8 cellular contexts compared by ENCODE assay signal in genomic region chr19:46493236-46494114, GRCh38. TPM values are rescaled to one million over a fixed set of nuclear protein-coding genes. Genes with fewer than 3 reads are reported as not detected.
DNase-seq lines count a peak whose midpoint lies in the region; ATAC-seq and TF ChIP-seq lines count a peak whose summit lies in the region.

No MANE protein-coding gene starts in this region.

- TF ChIP-seq POLR2A in esophagus muscularis mucosa (IDR thresholded peaks at IDR 0.05; ENCODE audit: low read depth): no peak

- no peak overlapping the region for H3K4ac ChIP-seq in neuronal stem cell (ENCODE audit: low read length)

- H4K91ac ChIP-seq in neuronal stem cell (ENCODE audit: low read depth, low read length, poor library complexity): no peak overlapping the region

- peak overlapping the region; percentile 91 for H3K18ac ChIP-seq in neuronal stem cell (ENCODE audit: low read length)

- peaks cover 20 to 57% (median 50%) of the 10 kb centered on the region in 4 donors for H3K4me1 ChIP-seq in esophagus muscularis mucosa
- H3K4me1 ChIP-seq in neuronal stem cell (ENCODE audit: control insufficient read depth in 2 of 2, insufficient read depth in 1 of 2, low read depth in 1 of 2, low read length in 2 of 2): peaks cover 17 to 23% of the 10 kb centered on the region in 2 donors

- peak overlapping the region; percentile 6 for H4K8ac ChIP-seq in neuronal stem cell (ENCODE audit: low read depth, low read length)

- CTCF ChIA-PET in CD4-positive, alpha-beta T cell (lab: Charles Lee): no interaction called here

- DNase-seq in CD4-positive, alpha-beta T cell: peak in 7 of 10 experiments; percentile 29 to 57 (median 36)
- DNase-seq in activated CD4-positive, alpha-beta T cell treated with anti-CD3 and anti-CD28 coated beads, Interleukin-2, amount 10 ng/mL, durations not matched to agents 24 days and 14 days: peak; percentile 69
- DNase-seq in esophagus muscularis mucosa (ENCODE audit: extremely low spot score) (no peak), neuronal stem cell (ENCODE audit: low spot score) (no peak), NCI-H146 (lab: John Stamatoyannopoulos, UW) (no peak), OCI-M1 (lab: John Stamatoyannopoulos, UW) (no peak), NCI-H2196 (lab: John Stamatoyannopoulos, UW; ENCODE audit: unreplicated experiment) (no peak), NCI-H82 (lab: John Stamatoyannopoulos, UW) (no peak)

- H3K9me3 Mint-ChIP-seq in CD4-positive, alpha-beta T cell: no peaks in the 10 kb centered on the region
- H3K9me3 Mint-ChIP-seq in activated CD4-positive, alpha-beta T cell treated with anti-CD3 and anti-CD28 coated beads, Interleukin-2, amount 10 ng/mL, durations not matched to agents 24 days and 14 days: no peaks in the 10 kb centered on the region

- H3K4me3 ChIP-seq in esophagus muscularis mucosa: peak overlapping the region; percentile 50 to 58 (median 56)
- peak overlapping the region in 1 of 2 donors; percentile 62 for H3K4me3 ChIP-seq in neuronal stem cell (ENCODE audit: low read length in 2 of 2)

- H2AK5ac ChIP-seq in neuronal stem cell (ENCODE audit: low read depth, low read length): peak overlapping the region; percentile 63

- H3K79me1 ChIP-seq in neuronal stem cell (ENCODE audit: low read depth, low read length): no peaks in the 10 kb centered on the region

- no peak overlapping the region for H2BK5ac ChIP-seq in neuronal stem cell (ENCODE audit: low read length)

- no peak for TF ChIP-seq CTCF in CD4-positive, alpha-beta T cell (IDR thresholded peaks at IDR 0.05)
- TF ChIP-seq CTCF in esophagus muscularis mucosa (IDR thresholded peaks at IDR 0.05): no peak

- peak overlapping the region; percentile 56 for H3K4me2 ChIP-seq in neuronal stem cell (ENCODE audit: insufficient read depth, low read length, poor library complexity, severe bottlenecking)

- no peaks in the 10 kb centered on the region for H3K9me3 ChIP-seq in CD4-positive, alpha-beta T cell (ENCODE audit: control insufficient read depth, low read length)
- no peaks in the 10 kb centered on the region for H3K9me3 ChIP-seq in esophagus muscularis mucosa
- peaks cover 0 to 12% of the 10 kb centered on the region in 2 donors for H3K9me3 ChIP-seq in neuronal stem cell (replicated peaks in 1 of 2; ENCODE audit: control insufficient read depth in 2 of 2, insufficient read depth in 1 of 2, low read depth in 1 of 2, low read length in 2 of 2)

- peak overlapping the region; percentile 85 for H2BK120ac ChIP-seq in neuronal stem cell (ENCODE audit: low read depth, low read length)

- H2BK12ac ChIP-seq in neuronal stem cell (ENCODE audit: low read length): peak overlapping the region; percentile 41

- H3K36me3 ChIP-seq in esophagus muscularis mucosa (no peaks in the 10 kb centered on the region), neuronal stem cell (replicated peaks in 1 of 2; ENCODE audit: control insufficient read depth in 2 of 2, insufficient read depth in 2 of 2, low read length in 2 of 2) (no peaks in the 10 kb centered on the region)

- H2AFZ ChIP-seq in neuronal stem cell (ENCODE audit: low read length): no peak overlapping the region

- H3K27ac ChIP-seq in CD4-positive, alpha-beta T cell (ENCODE audit: low read depth, low read length): no peak overlapping the region
- peak overlapping the region; percentile 35 to 71 (median 59) for H3K27ac ChIP-seq in esophagus muscularis mucosa (replicated peaks in 1 of 4)
- no peak overlapping the region for H3K27ac ChIP-seq in neuronal stem cell (replicated peaks; ENCODE audit: low read length)

- peaks cover 62% of the 10 kb centered on the region for H3K27me3 ChIP-seq in CD4-positive, alpha-beta T cell (ENCODE audit: control insufficient read depth, insufficient read depth, low read length)
- H3K27me3 ChIP-seq in esophagus muscularis mucosa (peaks cover 0 to 68% (median 28%) of the 10 kb centered on the region in 4 donors), neuronal stem cell (ENCODE audit: control insufficient read depth in 3 of 3, insufficient read depth in 3 of 3, low read depth in 1 of 3, low read length in 3 of 3) (peaks cover 12 to 70% (median 48%) of the 10 kb centered on the region in 3 experiments)

- H3K27me3 Mint-ChIP-seq in CD4-positive, alpha-beta T cell: peaks cover 60% of the 10 kb centered on the region
- peaks cover 70% of the 10 kb centered on the region for H3K27me3 Mint-ChIP-seq in activated CD4-positive, alpha-beta T cell treated with anti-CD3 and anti-CD28 coated beads, Interleukin-2, amount 10 ng/mL, durations not matched to agents 24 days and 14 days

- H3K4me3 Mint-ChIP-seq in CD4-positive, alpha-beta T cell: peak overlapping the region; percentile 92
- H3K4me3 Mint-ChIP-seq in activated CD4-positive, alpha-beta T cell treated with anti-CD3 and anti-CD28 coated beads, Interleukin-2, amount 10 ng/mL, durations not matched to agents 24 days and 14 days: peak overlapping the region; percentile 57

- peak overlapping the region; percentile 70 for H2BK15ac ChIP-seq in neuronal stem cell (ENCODE audit: low read length)

- POLR2A ChIA-PET in CD4-positive, alpha-beta T cell (lab: Charles Lee): no interaction called here

- ATAC-seq in CD4-positive, alpha-beta T cell (ENCODE audit: poor library complexity): peak; percentile 53

- no peaks in the 10 kb centered on the region for H3K36me3 Mint-ChIP-seq in CD4-positive, alpha-beta T cell (ENCODE audit: low read depth)
- H3K36me3 Mint-ChIP-seq in activated CD4-positive, alpha-beta T cell treated with anti-CD3 and anti-CD28 coated beads, Interleukin-2, amount 10 ng/mL, durations not matched to agents 24 days and 14 days (ENCODE audit: low read depth): no peaks in the 10 kb centered on the region

- H3K14ac ChIP-seq in neuronal stem cell (ENCODE audit: low read length): no peak overlapping the region

- H3K27ac Mint-ChIP-seq in CD4-positive, alpha-beta T cell: peak overlapping the region; percentile 35
- peak overlapping the region; percentile 51 for H3K27ac Mint-ChIP-seq in activated CD4-positive, alpha-beta T cell treated with anti-CD3 and anti-CD28 coated beads, Interleukin-2, amount 10 ng/mL, durations not matched to agents 24 days and 14 days

- no peak for TF ChIP-seq EP300 in esophagus muscularis mucosa (IDR thresholded peaks at IDR 0.05)

- intact Hi-C loops in CD4-positive, alpha-beta T cell (cut with DNase I, micrococcal nuclease): no loop called here
- intact Hi-C loops in activated CD4-positive, alpha-beta T cell treated with anti-CD3 and anti-CD28 coated beads, Interleukin-2, amount 10 ng/mL, durations not matched to agents 24 days and 14 days (cut with micrococcal nuclease): no loop called here
- intact Hi-C loops in esophagus muscularis mucosa (cut with DNase I): no loop called here

- H3K4me1 Mint-ChIP-seq in CD4-positive, alpha-beta T cell (ENCODE audit: low read depth): peaks cover 26% of the 10 kb centered on the region
- H3K4me1 Mint-ChIP-seq in activated CD4-positive, alpha-beta T cell treated with anti-CD3 and anti-CD28 coated beads, Interleukin-2, amount 10 ng/mL, durations not matched to agents 24 days and 14 days: peaks cover 7% of the 10 kb centered on the region

- peak overlapping the region; percentile 74 for H3K9ac ChIP-seq in neuronal stem cell (ENCODE audit: low read depth, low read length, poor library complexity)

- peak overlapping the region; percentile 57 for H3K23ac ChIP-seq in neuronal stem cell (ENCODE audit: low read depth, low read length, poor library complexity)

- WGBS in esophagus muscularis mucosa: 31% methylated on average over 31 of the region's 90 CpGs
- WGBS in neuronal stem cell (ENCODE audit: extremely low coverage in 2 of 2, insufficient read length in 2 of 2, insufficient replicate concordance in 1 of 2), 2 donors: no CpG with 5 or more reads among the region's 90 CpGs

RNA-seq across cellular contexts. Expression of gene PNMA8B, which starts 2.2 kb away (rescaled TPM):
- under 1 TPM; 0.14 to 0.19 TPM for total RNA-seq in CD4-positive, alpha-beta T cell
- total RNA-seq in activated CD4-positive, alpha-beta T cell treated with anti-CD3 and anti-CD28 coated beads, Interleukin-2, amount 10 ng/mL, durations not matched to agents 24 days and 14 days: not detected in 2 replicates
- 1 to 10 TPM; 1.5 to 3.3 (median 1.6) TPM for total RNA-seq in esophagus muscularis mucosa
- polyA plus RNA-seq in neuronal stem cell (2013, experiment 1 of 2): 1.1 TPM
- 1.1 TPM for polyA plus RNA-seq in neuronal stem cell (2013, experiment 2 of 2)

RNA-seq across cellular contexts. Expression of gene PNMA8A, which starts 22.1 kb away (rescaled TPM):
- not detected for total RNA-seq in CD4-positive, alpha-beta T cell
- not detected in 2 replicates for total RNA-seq in activated CD4-positive, alpha-beta T cell treated with anti-CD3 and anti-CD28 coated beads, Interleukin-2, amount 10 ng/mL, durations not matched to agents 24 days and 14 days
- 1 to 10 TPM; 1.4 to 5.3 (median 2.5) TPM for total RNA-seq in esophagus muscularis mucosa
- 41.6 TPM for polyA plus RNA-seq in neuronal stem cell (2013, experiment 1 of 2)
- 41.3 TPM for polyA plus RNA-seq in neuronal stem cell (2013, experiment 2 of 2)

Comparison
In these comparisons a context has a peak if more than half of its experiments do, and no peak if none do; other contexts are left out.
1. DNase-seq: peak in CD4-positive, alpha-beta T cell (7 of 10) and activated CD4-positive, alpha-beta T cell treated with anti-CD3 and anti-CD28 coated beads, Interleukin-2, amount 10 ng/mL, durations not matched to agents 24 days and 14 days (single experiment); none in esophagus muscularis mucosa (single experiment), neuronal stem cell (single experiment), NCI-H146 (single experiment), OCI-M1 (single experiment), NCI-H2196 (single experiment) and NCI-H82 (single experiment).
2. H3K27ac ChIP-seq: peak in esophagus muscularis mucosa (4 of 4); none in CD4-positive, alpha-beta T cell (single experiment) and neuronal stem cell (single experiment).